24 cellular contexts compared by ENCODE assay signal in the genomic region with DNA sequence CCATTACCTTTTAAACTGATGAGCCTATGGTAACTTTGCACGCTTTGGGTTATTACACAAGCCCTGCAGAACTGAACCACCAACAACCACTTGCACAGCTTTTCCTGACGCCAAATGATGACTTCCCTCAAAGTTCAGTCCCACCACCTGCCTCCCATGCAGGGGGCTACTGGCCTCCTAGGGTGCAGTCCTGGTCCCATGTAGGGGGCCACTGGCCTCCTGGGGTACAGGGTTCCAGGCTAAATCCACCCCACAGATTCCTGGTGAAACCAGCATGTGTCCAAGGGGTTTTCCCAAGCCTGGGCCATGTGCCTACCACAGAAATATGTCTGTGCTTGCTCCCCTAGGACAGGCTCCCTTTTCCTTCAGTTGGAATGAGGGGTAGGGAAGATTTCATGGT.
DNase-seq lines count a peak whose midpoint lies in the region; ATAC-seq, FAIRE-seq and TF ChIP-seq lines count a peak whose summit lies in the region.
"Had no signal": no experiment of that assay in that cellular context is flagged by ENCODE, and none has a peak within 500 bp of the region (broad histone marks: within the 10 kb centered on the region; RNA-seq: fewer than 3 reads in every experiment).

No MANE protein-coding gene starts in this region.

- no peak overlapping the region for H2BK15ac ChIP-seq in H1 (ENCODE audit: low read length)

- TF ChIP-seq CTCF in HepG2 (CRISPR knock-in tag; IDR thresholded peaks at IDR 0.05) (no peak), right lobe of liver (IDR thresholded peaks at IDR 0.05) (no peak), H1 (IDR thresholded peaks at IDR 0.05; ENCODE audit: control extremely low read depth in 1 of 3, insufficient read depth in 1 of 3, low read depth in 1 of 3, low read length in 3 of 3) (no peak)

- peak overlapping the region; percentile 57; the same call in 1 of the 2 replicates for H4K8ac ChIP-seq in H1 (ENCODE audit: extremely low read depth, insufficient read depth, low read length)

- in situ Hi-C loops in HepG2 (cut with HindIII; ENCODE audit: extremely low pct_ligation_motif_present, low pct_unique_long_range_greater_than_20kb), result no loop called here

- H2BK120ac ChIP-seq in H1 (replicated peaks; ENCODE audit: low read depth, low read length), result no peak overlapping the region

- no peak overlapping the region for H2BK5ac ChIP-seq in H1 (ENCODE audit: low read depth, low read length)

- H3K36me3 ChIP-seq in HepG2 (replicated peaks in 1 of 2; ENCODE audit: control insufficient read depth in 1 of 2, insufficient read depth in 2 of 2, low read length in 2 of 2) (no peaks in the 10 kb centered on the region), right lobe of liver (no peaks in the 10 kb centered on the region), H1 (ENCODE audit: control insufficient read depth in 2 of 4, insufficient read depth in 4 of 4, low read length in 3 of 4) (no peaks in the 10 kb centered on the region)
- H3K36me3 ChIP-seq: BE2C; BLaER1 treated with 17β-estradiol and CSF1 and Interleukin-3, amounts not matched to agents 10 nM and 100 nM; HAP-1 had no signal

- no peak overlapping the region for H3K56ac ChIP-seq in H1 (replicated peaks; ENCODE audit: insufficient read length, low read depth, low read length)

- H3K4ac ChIP-seq in H1 (replicated peaks; ENCODE audit: insufficient read length, low read depth, low read length), result no peak overlapping the region

- TF ChIP-seq EP300 in HepG2 (IDR thresholded peaks at IDR 0.05; ENCODE audit: low read depth in 2 of 2, low read length in 2 of 2), result no peak
- no peak for TF ChIP-seq EP300 in HepG2 (CRISPR knock-in tag; IDR thresholded peaks at IDR 0.05; ENCODE audit: borderline replicate concordance)
- no peak for TF ChIP-seq EP300 in H1 (IDR thresholded peaks at IDR 0.05; ENCODE audit: borderline replicate concordance in 1 of 2, low read depth in 2 of 2, low read length in 2 of 2)

- BruUV-seq in HepG2 (replicated peaks; lab: Mats Ljungman, UMichigan), result no TSS peak

- no peaks in the 10 kb centered on the region for H3K79me2 ChIP-seq in HepG2 (ENCODE audit: insufficient read depth, low read length)
- no peaks in the 10 kb centered on the region for H3K79me2 ChIP-seq in H1 (ENCODE audit: control insufficient read depth in 1 of 2, insufficient read depth in 2 of 2, low read length in 2 of 2)

- 14% methylated on average over 2 of the region's 2 CpGs for WGBS in HepG2 (ENCODE audit: low lambda C conversion rate)
- WGBS in right lobe of liver (ENCODE audit: insufficient coverage, low coverage, low lambda C conversion rate, missing lambda C conversion rate), result 100% methylated on average over 2 of the region's 2 CpGs
- WGBS in H1 (ENCODE audit: extremely low coverage in 1 of 2, insufficient coverage in 1 of 2, insufficient read length in 1 of 2, insufficient replicate concordance in 2 of 2, low coverage in 1 of 2, low lambda C conversion rate in 2 of 2, missing lambda C conversion rate in 1 of 2), 2 experiments, result 86% methylated on average over 2 of the region's 2 CpGs; no CpG with 5 or more reads in 1 of the 2 experiments

- H3K9me3 ChIP-seq in HepG2 (ENCODE audit: low read length), result peaks cover 9% of the 10 kb centered on the region; the same call in 1 of the 2 replicates
- H3K9me3 ChIP-seq in right lobe of liver, result no peaks in the 10 kb centered on the region
- H3K9me3 ChIP-seq in H1 (ENCODE audit: insufficient read depth in 2 of 2, low read depth in 1 of 2, low read length in 1 of 2), result peaks cover 13 to 19% of the 10 kb centered on the region in 2 experiments
- H3K9me3 ChIP-seq: BE2C had no signal

- no peak for FAIRE-seq in HepG2 (lab: Jason Lieb, UNC)
- FAIRE-seq in H1 (lab: Jason Lieb, UNC), result no peak
- FAIRE-seq: A549, D721Med, GM12891, GM18507, H54 had no signal

- H3K27ac ChIP-seq in HepG2 (ENCODE audit: extremely low read length, insufficient read depth, low read length) (no peak overlapping the region), right lobe of liver (no peak overlapping the region), H1 (ENCODE audit: low read depth, low read length) (no peak overlapping the region)
- H3K27ac ChIP-seq: A549; BLaER1 treated with 17β-estradiol and CSF1 and Interleukin-3, amounts not matched to agents 10 nM and 100 nM had no signal

- TF ChIP-seq RAD21 in HepG2 (CRISPR knock-in tag; IDR thresholded peaks at IDR 0.05), result no peak
- TF ChIP-seq RAD21 in H1 (IDR thresholded peaks at IDR 0.05 in 1 of 2, conservative IDR thresholded peaks at IDR 0.05 in 1 of 2; ENCODE audit: low read depth in 2 of 2, low read length in 2 of 2), result no peak

- H2AK5ac ChIP-seq in H1 (ENCODE audit: low read depth, low read length), result no peak overlapping the region

- no peak overlapping the region for H3K14ac ChIP-seq in H1 (ENCODE audit: insufficient read length)

- no peak overlapping the region for H3K23ac ChIP-seq in H1 (ENCODE audit: insufficient read length)

- H3K27me3 ChIP-seq in HepG2 (ENCODE audit: control insufficient read depth in 1 of 2, insufficient read depth in 2 of 2, low read length in 2 of 2) (peaks cover 1 to 19% of the 10 kb centered on the region in 2 experiments; a peak in 3 of 5 replicates), right lobe of liver (no peaks in the 10 kb centered on the region), H1 (replicated peaks in 1 of 4; ENCODE audit: control insufficient read depth in 3 of 4, extremely low read depth in 1 of 4, insufficient read depth in 3 of 4, low read length in 3 of 4) (no peaks in the 10 kb centered on the region)
- H3K27me3 ChIP-seq: BE2C; BLaER1 treated with 17β-estradiol and CSF1 and Interleukin-3, amounts not matched to agents 10 nM and 100 nM had no signal

- H3K4me2 ChIP-seq in HepG2 (ENCODE audit: low read depth, low read length) (no peak overlapping the region), H1 (ENCODE audit: insufficient read depth in 1 of 2, low read depth in 2 of 2, low read length in 2 of 2) (no peak overlapping the region)
- H3K4me2 ChIP-seq: A549; BLaER1 treated with 17β-estradiol and CSF1 and Interleukin-3, amounts not matched to agents 10 nM and 100 nM; GM23338 had no signal

- no peaks in the 10 kb centered on the region for H3K23me2 ChIP-seq in H1 (ENCODE audit: low read depth, low read length)

- no peak overlapping the region for H3K9ac ChIP-seq in HepG2 (ENCODE audit: insufficient read depth, low read depth, low read length)
- H3K9ac ChIP-seq in H1 (replicated peaks in 1 of 4; ENCODE audit: extremely low read depth in 1 of 4, low read depth in 3 of 4, low read length in 3 of 4), result no peak overlapping the region
- H3K9ac ChIP-seq: BLaER1 treated with 17β-estradiol and CSF1 and Interleukin-3, amounts not matched to agents 10 nM and 100 nM had no signal

- CTCF ChIA-PET in HepG2 (lab: Yijun Ruan, JAX; ENCODE audit: low intra/inter-chr PET ratio, low total read pairs) (no interaction called here), H1 (lab: Charles Lee; ENCODE audit: partially characterized antibody) (interaction anchor here (0.6 to 2.8 kb wide), 12 partner anchors 9 to 570 kb away, joined by 3 to 17 read pairs (median 4); no protein-coding TSS in a partner anchor)

- no peak overlapping the region for H3K4me3 ChIP-seq in HepG2 (replicated peaks in 1 of 3; ENCODE audit: insufficient read depth in 1 of 3, low read depth in 2 of 3, low read length in 3 of 3)
- H3K4me3 ChIP-seq in right lobe of liver, result no peak overlapping the region
- no peak overlapping the region for H3K4me3 ChIP-seq in H1 (ENCODE audit: extremely low read depth in 1 of 4, insufficient read depth in 2 of 4, low read depth in 3 of 4, low read length in 4 of 4)
- H3K4me3 ChIP-seq: A549; BLaER1 treated with 17β-estradiol and CSF1 and Interleukin-3, amounts not matched to agents 10 nM and 100 nM; GM23338; HAP-1 had no signal

- H2AFZ ChIP-seq in HepG2 (ENCODE audit: low read length) (no peak overlapping the region), H1 (ENCODE audit: low read length) (no peak overlapping the region)
- H2AFZ ChIP-seq: GM23338 had no signal

- intact Hi-C loops in Right ventricle myocardium inferior (cut with DNase I) (no loop called here), cardiac septum (cut with DNase I) (no loop called here), HepG2 (cut with micrococcal nuclease; ENCODE audit: unreplicated experiment) (no loop called here), right lobe of liver (cut with DNase I) (no loop called here)

- H2BK12ac ChIP-seq in H1 (ENCODE audit: low read depth, low read length), result no peak overlapping the region

- no peak overlapping the region for H2BK20ac ChIP-seq in H1 (ENCODE audit: low read length)

- ATAC-seq in Right ventricle myocardium inferior, result no peak
- no peak for ATAC-seq in HepG2
- ATAC-seq in right lobe of liver, result no peak
- ATAC-seq: A549, GM23338 had no signal

- H4K20me1 ChIP-seq in HepG2 (ENCODE audit: insufficient read depth, low read length) (no peaks in the 10 kb centered on the region), H1 (replicated peaks in 1 of 2; ENCODE audit: control insufficient read depth in 1 of 2, insufficient read depth in 2 of 2, low read length in 2 of 2) (no peaks in the 10 kb centered on the region)
- H4K20me1 ChIP-seq: BLaER1 treated with 17β-estradiol and CSF1 and Interleukin-3, amounts not matched to agents 10 nM and 100 nM had no signal

- no peak overlapping the region for H4K5ac ChIP-seq in H1 (ENCODE audit: insufficient read length, low read depth, low read length)

- no peaks in the 10 kb centered on the region for H3K79me1 ChIP-seq in H1 (ENCODE audit: low read depth, low read length)

- no peak overlapping the region for H3K18ac ChIP-seq in H1 (ENCODE audit: extremely low read depth, low read length)

- DNase-seq in Right ventricle myocardium inferior (ENCODE audit: missing footprints), result peak; percentile 60
- DNase-seq in cardiac septum (ENCODE audit: low spot score), result no peak
- no peak for DNase-seq in HepG2 (ENCODE audit: low spot score)
- DNase-seq in right lobe of liver, result no peak
- DNase-seq in H1 (ENCODE audit: low read depth in 1 of 2, low spot score in 2 of 2), result no peak
- DNase-seq in stimulated activated CD4-positive, alpha-beta T cell treated with anti-CD3 and anti-CD28 coated beads, Interleukin-15, amount 100 ng/mL, for 24 hours, result no peak
- DNase-seq: 8988T; ACHN; AML-193; BE2C; CD4-positive, alpha-beta T cell; CD8-positive, alpha-beta memory T cell; DMS 273 treated with DMSO at 0.1 percent for 48 hours; DMS79; EL; GDM1 had no signal

- H3K4me1 ChIP-seq in HepG2 (ENCODE audit: insufficient read depth, low read length) (no peaks in the 10 kb centered on the region), right lobe of liver (no peaks in the 10 kb centered on the region), H1 (replicated peaks in 1 of 4; ENCODE audit: control insufficient read depth in 3 of 4, insufficient read depth in 4 of 4, low read length in 3 of 4) (no peaks in the 10 kb centered on the region)
- H3K4me1 ChIP-seq: A549; BE2C; BLaER1 treated with 17β-estradiol and CSF1 and Interleukin-3, amounts not matched to agents 10 nM and 100 nM; HAP-1 had no signal

- POLR2A ChIA-PET in HepG2 (lab: Yijun Ruan, JAX) (no interaction called here), H1 (lab: Charles Lee; ENCODE audit: partially characterized antibody) (interaction anchor here (0.5 kb wide), 1 partner anchor 273 kb away, joined by 3 read pairs; no protein-coding TSS in a partner anchor)

- no peak overlapping the region for H4K91ac ChIP-seq in H1 (replicated peaks; ENCODE audit: insufficient read length, low read length)

- no peak for TF ChIP-seq POLR2A in HepG2 (IDR thresholded peaks at IDR 0.05; ENCODE audit: insufficient read depth in 1 of 2, low read depth in 2 of 2, low read length in 2 of 2)
- no peak for TF ChIP-seq POLR2A in right lobe of liver (IDR thresholded peaks at IDR 0.05)
- TF ChIP-seq POLR2A in H1 (IDR thresholded peaks at IDR 0.05; ENCODE audit: control extremely low read depth in 1 of 2, low read depth in 2 of 2, low read length in 2 of 2), result no peak
